ENCODE assay signal across 1 cellular context in the genomic region with DNA sequence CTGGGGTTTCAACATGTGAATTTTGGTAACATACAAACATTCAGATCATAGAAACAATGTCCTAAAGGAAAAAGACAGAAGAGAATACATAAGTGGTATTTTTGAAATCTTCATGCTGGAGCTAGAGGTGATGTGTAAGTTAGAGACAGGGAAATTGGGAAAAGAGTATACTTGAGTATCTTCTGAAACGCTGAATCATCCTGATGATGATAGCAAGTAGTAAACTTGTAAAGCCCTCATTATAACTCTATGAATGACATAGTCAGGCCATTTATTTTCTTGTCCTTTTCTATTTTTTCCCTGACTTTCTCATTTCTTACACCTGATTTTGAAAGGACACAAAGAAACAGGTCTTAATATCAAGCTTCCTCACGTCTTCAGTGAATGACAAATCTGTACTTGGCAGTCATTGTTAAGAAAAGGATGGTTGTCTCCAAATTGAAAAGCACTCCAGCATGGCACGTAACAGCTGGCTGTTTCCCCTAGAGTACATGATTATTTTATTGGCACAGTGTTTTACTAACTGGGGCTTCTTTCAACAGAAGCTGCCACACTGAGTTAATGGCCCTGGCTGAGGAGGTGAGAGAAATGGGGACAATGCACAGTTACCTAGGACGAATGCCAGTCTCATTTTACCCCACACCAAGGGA.
TF ChIP-seq lines count a peak whose summit lies in the region.

No MANE protein-coding gene starts in this region.

TF ChIP-seq in GM23338, 12 proteins besides CTCF, POLR2A, EP300 and RAD21:
- TF ChIP-seq, protein P1, sequence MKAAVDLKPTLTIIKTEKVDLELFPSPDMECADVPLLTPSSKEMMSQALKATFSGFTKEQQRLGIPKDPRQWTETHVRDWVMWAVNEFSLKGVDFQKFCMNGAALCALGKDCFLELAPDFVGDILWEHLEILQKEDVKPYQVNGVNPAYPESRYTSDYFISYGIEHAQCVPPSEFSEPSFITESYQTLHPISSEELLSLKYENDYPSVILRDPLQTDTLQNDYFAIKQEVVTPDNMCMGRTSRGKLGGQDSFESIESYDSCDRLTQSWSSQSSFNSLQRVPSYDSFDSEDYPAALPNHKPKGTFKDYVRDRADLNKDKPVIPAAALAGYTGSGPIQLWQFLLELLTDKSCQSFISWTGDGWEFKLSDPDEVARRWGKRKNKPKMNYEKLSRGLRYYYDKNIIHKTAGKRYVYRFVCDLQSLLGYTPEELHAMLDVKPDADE (IDR thresholded peaks at IDR 0.05), result no peak
- no peak for TF ChIP-seq EZH2phosphoT487 (IDR thresholded peaks at IDR 0.05; ENCODE audit: unreplicated experiment)
- TF ChIP-seq, protein P2, sequence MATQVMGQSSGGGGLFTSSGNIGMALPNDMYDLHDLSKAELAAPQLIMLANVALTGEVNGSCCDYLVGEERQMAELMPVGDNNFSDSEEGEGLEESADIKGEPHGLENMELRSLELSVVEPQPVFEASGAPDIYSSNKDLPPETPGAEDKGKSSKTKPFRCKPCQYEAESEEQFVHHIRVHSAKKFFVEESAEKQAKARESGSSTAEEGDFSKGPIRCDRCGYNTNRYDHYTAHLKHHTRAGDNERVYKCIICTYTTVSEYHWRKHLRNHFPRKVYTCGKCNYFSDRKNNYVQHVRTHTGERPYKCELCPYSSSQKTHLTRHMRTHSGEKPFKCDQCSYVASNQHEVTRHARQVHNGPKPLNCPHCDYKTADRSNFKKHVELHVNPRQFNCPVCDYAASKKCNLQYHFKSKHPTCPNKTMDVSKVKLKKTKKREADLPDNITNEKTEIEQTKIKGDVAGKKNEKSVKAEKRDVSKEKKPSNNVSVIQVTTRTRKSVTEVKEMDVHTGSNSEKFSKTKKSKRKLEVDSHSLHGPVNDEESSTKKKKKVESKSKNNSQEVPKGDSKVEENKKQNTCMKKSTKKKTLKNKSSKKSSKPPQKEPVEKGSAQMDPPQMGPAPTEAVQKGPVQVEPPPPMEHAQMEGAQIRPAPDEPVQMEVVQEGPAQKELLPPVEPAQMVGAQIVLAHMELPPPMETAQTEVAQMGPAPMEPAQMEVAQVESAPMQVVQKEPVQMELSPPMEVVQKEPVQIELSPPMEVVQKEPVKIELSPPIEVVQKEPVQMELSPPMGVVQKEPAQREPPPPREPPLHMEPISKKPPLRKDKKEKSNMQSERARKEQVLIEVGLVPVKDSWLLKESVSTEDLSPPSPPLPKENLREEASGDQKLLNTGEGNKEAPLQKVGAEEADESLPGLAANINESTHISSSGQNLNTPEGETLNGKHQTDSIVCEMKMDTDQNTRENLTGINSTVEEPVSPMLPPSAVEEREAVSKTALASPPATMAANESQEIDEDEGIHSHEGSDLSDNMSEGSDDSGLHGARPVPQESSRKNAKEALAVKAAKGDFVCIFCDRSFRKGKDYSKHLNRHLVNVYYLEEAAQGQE (IDR thresholded peaks at IDR 0.05; ENCODE audit: unreplicated experiment), result no peak
